Comparison of ENCODE assay signal across 9 cellular contexts in genomic region chr14:44898547-44898946, GRCh38.
DNase-seq lines count a peak whose midpoint lies in the region; ATAC-seq, FAIRE-seq and TF ChIP-seq lines count a peak whose summit lies in the region.
"Had no signal": no experiment of that assay in that cellular context is flagged by ENCODE, and none has a peak within 500 bp of the region (broad histone marks: within the 10 kb centered on the region; RNA-seq: fewer than 3 reads in every experiment).

No MANE protein-coding gene starts in this region.

- no peaks in the 10 kb centered on the region for H3K36me3 ChIP-seq in small intestine (ENCODE audit: control insufficient read depth in 2 of 2, insufficient read depth in 2 of 2, low read length in 2 of 2)
- H3K36me3 ChIP-seq: Peyer's patch had no signal

- DNase-seq in DMS 273 (lab: John Stamatoyannopoulos, UW; ENCODE audit: unreplicated experiment) = peak; percentile 12
- no peak for DNase-seq in DMS 273 treated with DMSO at 0.1 percent for 48 hours (lab: John Stamatoyannopoulos, UW)
- DNase-seq in activated B cell treated with CpG ODN at 0.5 μM for 24 hours = no peak
- no peak for DNase-seq in glutamatergic neuron
- DNase-seq in small intestine = peak; percentile 8
- no peak for DNase-seq in NCI-H1436 (lab: John Stamatoyannopoulos, UW)
- DNase-seq in NCI-H774 (lab: John Stamatoyannopoulos, UW) = no peak
- DNase-seq: Peyer's patch had no signal

- no peaks in the 10 kb centered on the region for H3K27me3 ChIP-seq in small intestine (ENCODE audit: control insufficient read depth in 2 of 2, insufficient read depth in 2 of 2, low read length in 2 of 2)
- H3K27me3 ChIP-seq: Peyer's patch had no signal

- CTCF ChIA-PET in activated B cell treated with CpG ODN at 0.5 μM for 24 hours (lab: Charles Lee) = no interaction called here

- H3K4me3 Mint-ChIP-seq in activated B cell treated with CpG ODN at 0.5 μM for 24 hours (peak overlapping the region; percentile 93), glutamatergic neuron (ENCODE audit: unreplicated experiment) (peak overlapping the region; percentile 87)

- H3K9me3 Mint-ChIP-seq in activated B cell treated with CpG ODN at 0.5 μM for 24 hours = no peaks in the 10 kb centered on the region
- H3K9me3 Mint-ChIP-seq in glutamatergic neuron (ENCODE audit: unreplicated experiment) = peaks cover 4% of the 10 kb centered on the region

- H3K27ac Mint-ChIP-seq in activated B cell treated with CpG ODN at 0.5 μM for 24 hours = peak overlapping the region; percentile 66
- peak overlapping the region; percentile 60 for H3K27ac Mint-ChIP-seq in glutamatergic neuron (ENCODE audit: unreplicated experiment)

- H3K27me3 Mint-ChIP-seq in activated B cell treated with CpG ODN at 0.5 μM for 24 hours (no peaks in the 10 kb centered on the region), glutamatergic neuron (ENCODE audit: unreplicated experiment) (no peaks in the 10 kb centered on the region)

- peaks cover 14% of the 10 kb centered on the region for H3K36me3 Mint-ChIP-seq in activated B cell treated with CpG ODN at 0.5 μM for 24 hours (ENCODE audit: low read depth)
- H3K36me3 Mint-ChIP-seq in glutamatergic neuron (ENCODE audit: unreplicated experiment) = no peaks in the 10 kb centered on the region

- no peak for FAIRE-seq in small intestine (lab: Jason Lieb, UNC)

- H3K27ac ChIP-seq in small intestine (ENCODE audit: low read depth in 1 of 2, low read length in 1 of 2) = no peak overlapping the region

- intact Hi-C loops in activated B cell treated with CpG ODN at 0.5 μM for 24 hours (cut with micrococcal nuclease) = no loop called here

- H3K9me3 ChIP-seq in small intestine (ENCODE audit: control insufficient read depth, low read depth) = no peaks in the 10 kb centered on the region
- H3K9me3 ChIP-seq: Peyer's patch had no signal

- peaks cover 17% of the 10 kb centered on the region for H3K4me1 Mint-ChIP-seq in activated B cell treated with CpG ODN at 0.5 μM for 24 hours
- no peaks in the 10 kb centered on the region for H3K4me1 Mint-ChIP-seq in glutamatergic neuron (ENCODE audit: low read depth, unreplicated experiment)

- ATAC-seq in activated B cell treated with CpG ODN at 0.5 μM for 24 hours (ENCODE audit: low read depth) (no peak), HG03097 (IDR thresholded peaks at IDR 0.05; ENCODE audit: low FRiP score, unreplicated experiment) (no peak)

- TF ChIP-seq CTCF in activated B cell treated with CpG ODN at 0.5 μM for 24 hours (IDR thresholded peaks at IDR 0.05) (no peak), glutamatergic neuron (IDR thresholded peaks at IDR 0.05; ENCODE audit: partially characterized antibody, unreplicated experiment) (no peak)

- H3K4me3 ChIP-seq in small intestine (ENCODE audit: low read depth in 1 of 2, low read length in 2 of 2) = peak overlapping the region in 1 of 2 donors; percentile 65

- no peaks in the 10 kb centered on the region for H3K4me1 ChIP-seq in small intestine (ENCODE audit: control insufficient read depth in 2 of 2, insufficient read depth in 1 of 2, low read depth in 1 of 2, low read length in 1 of 2)
- H3K4me1 ChIP-seq: Peyer's patch had no signal

- WGBS in small intestine, 3 donors = 36 to 55% (median 48%) methylated on average over 6 of the region's 6 CpGs

- POLR2A ChIA-PET in activated B cell treated with CpG ODN at 0.5 μM for 24 hours (lab: Charles Lee) = interaction anchor here (3.1 kb wide), 1 partner anchor 64 kb away, joined by 64 read pairs; the partner anchor contains the start of genes KLHL28 and TOGARAM1

Comparison
In these comparisons a context has a peak if more than half of its experiments do, and no peak if none do; other contexts are left out.
1. DNase-seq: peak in DMS 273 (single experiment) and small intestine (single experiment); none in DMS 273 treated with DMSO at 0.1 percent for 48 hours (single experiment), activated B cell treated with CpG ODN at 0.5 μM for 24 hours (single experiment), glutamatergic neuron (single experiment), NCI-H1436 (single experiment) and NCI-H774 (single experiment).